ENCODE assay signal across 17 cellular contexts in genomic region chr1:175016073-175016722, GRCh38. TPM values are rescaled to one million over a fixed set of nuclear protein-coding genes. Genes with fewer than 3 reads are reported as not detected.
DNase-seq lines count a peak whose midpoint lies in the region; ATAC-seq, FAIRE-seq and TF ChIP-seq lines count a peak whose summit lies in the region.
"Had no signal": no experiment of that assay in that cellular context is flagged by ENCODE, and none has a peak within 500 bp of the region (broad histone marks: within the 10 kb centered on the region; RNA-seq: fewer than 3 reads in every experiment).

No MANE protein-coding gene starts in this region.

- in situ Hi-C loops in K562 (cut with MboI) = no loop called here

- H3K9ac ChIP-seq in K562 (ENCODE audit: insufficient read depth in 1 of 2, low read depth in 2 of 2, low read length in 2 of 2) = no peak overlapping the region

- TF ChIP-seq POLR2A in K562 (conservative IDR thresholded peaks at IDR 0.05) = no peak

- H3K27ac Mint-ChIP-seq in Caco-2 (ENCODE audit: unreplicated experiment) = no peak overlapping the region

- CTCF ChIA-PET in HEK293T (lab: Yijun Ruan, JAX) (interaction anchor here (0.8 kb wide), 1 partner anchor 13 kb away, joined by 3 read pairs; no protein-coding TSS in a partner anchor), K562 (lab: Yijun Ruan, JAX; ENCODE audit: low intra/inter-chr PET ratio) (no interaction called here), Caco-2 (lab: Charles Lee) (no interaction called here)

- peaks cover 66% of the 10 kb centered on the region for H3K36me3 Mint-ChIP-seq in Caco-2 (ENCODE audit: insufficient read depth, unreplicated experiment)

- DNase-seq in NCI-H2196 treated with DMSO at 0.1 percent for 48 hours (lab: John Stamatoyannopoulos, UW; ENCODE audit: unreplicated experiment) = peak; percentile 4
- no peak for DNase-seq in NCI-H2196 (lab: John Stamatoyannopoulos, UW; ENCODE audit: unreplicated experiment)
- no peak for DNase-seq in HEK293T (ENCODE audit: extremely low spot score)
- no peak for DNase-seq in K562 (ENCODE audit: extremely low read depth in 1 of 4, low spot score in 3 of 4)
- DNase-seq in osteoblast (ENCODE audit: insufficient read length, low spot score, missing footprints) = peak; percentile 36
- DNase-seq in Caco-2 = no peak
- DNase-seq: central memory CD4-positive, alpha-beta T cell; DMS153; NCI-H1694; occipital lobe; SJCRH30; tibial artery had no signal

- POLR2A ChIA-PET in HEK293T (lab: Yijun Ruan, JAX) (no interaction called here), K562 (lab: Yijun Ruan, JAX) (interaction anchor here (1.1 to 5.1 kb wide), 3 partner anchors 12 to 16 kb away, joined by 4 to 33 read pairs (median 24); partner anchors contain the start of gene CACYBP), Caco-2 (lab: Charles Lee) (no interaction called here)

- H3K79me2 ChIP-seq in K562 (ENCODE audit: control insufficient read depth, insufficient read depth, low read length) (peaks cover 25% of the 10 kb centered on the region), osteoblast (ENCODE audit: insufficient read depth, low read length) (peaks cover 17% of the 10 kb centered on the region)

- H3K4me2 ChIP-seq in K562 (ENCODE audit: insufficient read depth, low read length) (no peak overlapping the region), osteoblast (ENCODE audit: insufficient read depth, low read length) (no peak overlapping the region)

- intact Hi-C loops in K562 (cut with micrococcal nuclease) (no loop called here), Caco-2 (cut with micrococcal nuclease; ENCODE audit: unreplicated experiment) (no loop called here)

- no peak for TF ChIP-seq EP300 in K562 (IDR thresholded peaks at IDR 0.05; ENCODE audit: low read length)

- no peak for TF ChIP-seq RAD21 in K562 (CRISPR knock-in tag; conservative IDR thresholded peaks at IDR 0.05 in 1 of 2, IDR thresholded peaks at IDR 0.05 in 1 of 2)

- H3K27me3 ChIP-seq in K562 (ENCODE audit: control insufficient read depth in 2 of 2, insufficient read depth in 2 of 2, low read length in 2 of 2) (no peaks in the 10 kb centered on the region), osteoblast (ENCODE audit: insufficient read depth, low read length) (no peaks in the 10 kb centered on the region), Caco-2 (replicated peaks; ENCODE audit: control insufficient read depth, insufficient read depth, low read length) (no peaks in the 10 kb centered on the region)
- H3K27me3 ChIP-seq: SJCRH30, tibial artery had no signal

- H3K36me3 ChIP-seq in K562 (ENCODE audit: control insufficient read depth, insufficient read depth, low read length) = peaks cover 92% of the 10 kb centered on the region
- H3K36me3 ChIP-seq in osteoblast (ENCODE audit: insufficient read depth, low read length) = peaks cover 48% of the 10 kb centered on the region
- H3K36me3 ChIP-seq in Caco-2 (ENCODE audit: control insufficient read depth, insufficient read depth, low read length) = peaks cover 4% of the 10 kb centered on the region

- no peak overlapping the region for H3K4me3 Mint-ChIP-seq in Caco-2 (ENCODE audit: unreplicated experiment)

- FAIRE-seq in K562 (lab: Jason Lieb, UNC) = no peak
- FAIRE-seq: A204.1 had no signal

- ATAC-seq in K562 = no peak
- ATAC-seq in HG02571 (IDR thresholded peaks at IDR 0.05; ENCODE audit: unreplicated experiment) = no peak
- no peak for ATAC-seq in HG03342 (IDR thresholded peaks at IDR 0.05; ENCODE audit: unreplicated experiment)

- no peaks in the 10 kb centered on the region for H3K9me3 Mint-ChIP-seq in Caco-2 (ENCODE audit: unreplicated experiment)

- H2AFZ ChIP-seq in K562 (ENCODE audit: low read depth, low read length) (no peak overlapping the region), osteoblast (ENCODE audit: low read length) (no peak overlapping the region)

- H3K4me1 ChIP-seq in K562 (replicated peaks in 1 of 2; ENCODE audit: control insufficient read depth in 2 of 2, insufficient read depth in 2 of 2, low read length in 2 of 2) = peaks cover 7 to 11% of the 10 kb centered on the region in 2 experiments; a peak in 3 of 5 replicates
- peaks cover 26% of the 10 kb centered on the region for H3K4me1 ChIP-seq in osteoblast (ENCODE audit: insufficient read depth, low read length)
- H3K4me1 ChIP-seq in Caco-2 = peaks cover 5% of the 10 kb centered on the region; the same call in 1 of the 2 replicates
- H3K4me1 ChIP-seq: SJCRH30, tibial artery had no signal

- H4K20me1 ChIP-seq in K562 (replicated peaks; ENCODE audit: control insufficient read depth, insufficient read depth, low read length) (no peaks in the 10 kb centered on the region), osteoblast (ENCODE audit: insufficient read depth, low read length) (no peaks in the 10 kb centered on the region)

- no peaks in the 10 kb centered on the region for H3K27me3 Mint-ChIP-seq in Caco-2 (ENCODE audit: insufficient read depth, unreplicated experiment)

- H3K4me1 Mint-ChIP-seq in Caco-2 (ENCODE audit: low read depth, unreplicated experiment) = peaks cover 12% of the 10 kb centered on the region

- TF ChIP-seq CTCF in K562 (IDR thresholded peaks at IDR 0.05 in 2 of 3, conservative IDR thresholded peaks at IDR 0.05 in 1 of 3; ENCODE audit: insufficient read depth in 2 of 3, low read depth in 1 of 3, low read length in 3 of 3) (no peak), osteoblast (IDR thresholded peaks at IDR 0.05; ENCODE audit: extremely low read depth, low read depth, low read length) (no peak), Caco-2 (IDR thresholded peaks at IDR 0.05; ENCODE audit: insufficient read depth in 1 of 2, low read depth in 1 of 2, low read length in 1 of 2, severe bottlenecking in 1 of 2, unreplicated experiment in 1 of 2) (no peak)

- H3K9me1 ChIP-seq in K562 (ENCODE audit: control insufficient read depth, insufficient read depth, low read length) = no peaks in the 10 kb centered on the region

- H3K27ac ChIP-seq in K562 (ENCODE audit: extremely low read depth, low read depth, low read length) (no peak overlapping the region), osteoblast (ENCODE audit: low read depth, low read length) (peak overlapping the region; percentile 77)
- H3K27ac ChIP-seq: SJCRH30, tibial artery had no signal

- BruUV-seq in K562 (replicated peaks; lab: Mats Ljungman, UMichigan) (no TSS peak), Caco-2 (replicated peaks; lab: Mats Ljungman, UMichigan) (no TSS peak)

- WGBS in K562 (ENCODE audit: insufficient coverage, low coverage, missing lambda C conversion rate) = 93% methylated on average over 3 of the region's 3 CpGs

- H3K4me3 ChIP-seq in K562 = no peak overlapping the region
- H3K4me3 ChIP-seq in osteoblast (ENCODE audit: insufficient read depth, low read length) = no peak overlapping the region
- no peak overlapping the region for H3K4me3 ChIP-seq in Caco-2 (ENCODE audit: low read depth, low read length)
- H3K4me3 ChIP-seq: lung, SJCRH30, tibial artery had no signal

- H3K9me3 ChIP-seq in K562 (replicated peaks; ENCODE audit: control insufficient read depth, insufficient read depth, low read depth, low read length) (no peaks in the 10 kb centered on the region), osteoblast (ENCODE audit: low read depth, low read length) (no peaks in the 10 kb centered on the region), Caco-2 (no peaks in the 10 kb centered on the region)
- H3K9me3 ChIP-seq: SJCRH30, tibial artery had no signal

RNA-seq across cellular contexts. Expression of gene MRPS14, which starts 7.0 kb away (rescaled TPM):
- total RNA-seq in K562 (2011; cell fraction: chromatin; rRNA removed; ENCODE audit: low replicate concordance) = 21.1 and 37.3 TPM in 2 replicates
- 16.8 and 19.3 TPM in 2 replicates for total RNA-seq in K562 (2011; cell fraction: nucleolus; rRNA removed)
- 28.0 and 54.0 TPM in 2 replicates for total RNA-seq in K562 (2011; cell fraction: nucleoplasm; rRNA removed)
- total RNA-seq in K562 (2014; rRNA removed) (36.2 and 54.9 TPM in 2 replicates), K562 (2014; rRNA removed; fragmentation: Illumina TruSeq; extraction: Trizol) (52.1 and 54.4 TPM in 2 replicates), K562 (2015; rRNA removed; fragmentation: Illumina TruSeq; extraction: Trizol) (32.5 and 38.1 TPM in 2 replicates), K562 (2021) (50.2 and 51.9 TPM in 2 replicates), osteoblast (17.1 and 17.7 TPM in 2 replicates), Caco-2 (2022) (35.3 and 38.1 TPM in 2 replicates)
- polyA plus RNA-seq in K562 (2011; rRNA removed) (64.1 and 78.2 TPM in 2 replicates), K562 (2014; fragmentation: Illumina TruSeq; extraction: Trizol) (41.6 and 52.1 TPM in 2 replicates), K562 (2014; fragmentation: Nextera tagmentation; extraction: Ambion mirVana) (100 to 1,000 TPM; 215 to 231 TPM), K562 (2014; rRNA removed) (55.3 and 74.1 TPM in 2 replicates)
- 29.7 and 49.3 TPM in 2 replicates for polyA plus RNA-seq in K562 (2011; cell fraction: cytosol; rRNA removed)
- polyA plus RNA-seq in K562 (2011; cell fraction: nucleus; rRNA removed) = 45.1 and 60.4 TPM in 2 replicates
- polyA plus RNA-seq in K562 (2012) = 34.4 and 50.9 TPM in 2 replicates
- 36.3 and 40.6 TPM in 2 replicates for polyA minus RNA-seq in K562 (2011; rRNA and poly(A)+ RNA removed)
- polyA minus RNA-seq in K562 (2011; cell fraction: cytosol; rRNA and poly(A)+ RNA removed) = 11.5 and 13.2 TPM in 2 replicates
- polyA minus RNA-seq in K562 (2011; cell fraction: nucleus; rRNA and poly(A)+ RNA removed) = 16.8 and 28.3 TPM in 2 replicates

RNA-seq across cellular contexts. Expression of gene CACYBP, which starts 16.5 kb away (rescaled TPM):
- 23.3 and 112 TPM in 2 replicates for total RNA-seq in K562 (2011; cell fraction: chromatin; rRNA removed; ENCODE audit: low replicate concordance)
- 24.3 and 27.0 TPM in 2 replicates for total RNA-seq in K562 (2011; cell fraction: nucleolus; rRNA removed)
- 34.6 and 38.8 TPM in 2 replicates for total RNA-seq in K562 (2011; cell fraction: nucleoplasm; rRNA removed)
- total RNA-seq in K562 (2014; rRNA removed) (696 and 1,428 TPM in 2 replicates), K562 (2014; rRNA removed; fragmentation: Illumina TruSeq; extraction: Trizol) (461 and 476 TPM in 2 replicates), K562 (2015; rRNA removed; fragmentation: Illumina TruSeq; extraction: Trizol) (488 and 504 TPM in 2 replicates), K562 (2021) (337 and 346 TPM in 2 replicates), osteoblast (71.7 and 150 TPM in 2 replicates), Caco-2 (2022) (183 and 207 TPM in 2 replicates)
- polyA plus RNA-seq in K562 (2011; rRNA removed) (96.9 and 147 TPM in 2 replicates), K562 (2014; fragmentation: Illumina TruSeq; extraction: Trizol) (455 and 517 TPM in 2 replicates), K562 (2014; fragmentation: Nextera tagmentation; extraction: Ambion mirVana) (100 to 1,000 TPM; 468 to 510 TPM), K562 (2014; rRNA removed) (1,244 and 1,576 TPM in 2 replicates)
- 33.9 and 55.7 TPM in 2 replicates for polyA plus RNA-seq in K562 (2011; cell fraction: cytosol; rRNA removed)
- polyA plus RNA-seq in K562 (2011; cell fraction: nucleus; rRNA removed) = 25.6 and 30.5 TPM in 2 replicates
- 217 and 328 TPM in 2 replicates for polyA plus RNA-seq in K562 (2012)
- polyA minus RNA-seq in K562 (2011; rRNA and poly(A)+ RNA removed) = 106 and 118 TPM in 2 replicates
- polyA minus RNA-seq in K562 (2011; cell fraction: cytosol; rRNA and poly(A)+ RNA removed) = 54.5 and 56.8 TPM in 2 replicates
- 30.0 and 70.6 TPM in 2 replicates for polyA minus RNA-seq in K562 (2011; cell fraction: nucleus; rRNA and poly(A)+ RNA removed)

RNA-seq across cellular contexts. Expression of gene TNN, which starts 51.4 kb away (rescaled TPM):
- total RNA-seq in K562 (2011; cell fraction: chromatin; rRNA removed; ENCODE audit: low replicate concordance) = 0.05 TPM in 1 of 2 replicates, not detected in the other
- not detected in 2 replicates for total RNA-seq in K562 (2011; cell fraction: nucleolus; rRNA removed)
- not detected in 2 replicates for total RNA-seq in K562 (2011; cell fraction: nucleoplasm; rRNA removed)
- 0.08 TPM in 1 of 2 replicates, not detected in the other for total RNA-seq in K562 (2014; rRNA removed)
- 0.03 TPM in 1 of 2 replicates, not detected in the other for total RNA-seq in K562 (2014; rRNA removed; fragmentation: Illumina TruSeq; extraction: Trizol)
- 0.07 TPM in 1 of 2 replicates, not detected in the other for total RNA-seq in K562 (2015; rRNA removed; fragmentation: Illumina TruSeq; extraction: Trizol)
- 0.09 TPM in 1 of 2 replicates, not detected in the other for total RNA-seq in K562 (2021)
- polyA plus RNA-seq in K562 (2011; rRNA removed) = 0.04 TPM in 1 of 2 replicates, not detected in the other
- polyA plus RNA-seq in K562 (2011; cell fraction: cytosol; rRNA removed) = 0.01 and 0.06 TPM in 2 replicates
- 0.03 and 0.04 TPM in 2 replicates for polyA plus RNA-seq in K562 (2011; cell fraction: nucleus; rRNA removed)
- 0.04 and 0.15 TPM in 2 replicates for polyA plus RNA-seq in K562 (2012)
- polyA plus RNA-seq in K562 (2014; fragmentation: Illumina TruSeq; extraction: Trizol) = 0.03 and 0.07 TPM in 2 replicates
- under 1 TPM in 1 of 2 experiments, not detected in 1; 0.01 TPM for polyA plus RNA-seq in K562 (2014; fragmentation: Nextera tagmentation; extraction: Ambion mirVana)
- 0.12 TPM in 1 of 2 replicates, not detected in the other for polyA plus RNA-seq in K562 (2014; rRNA removed)
- 0.03 TPM in 1 of 2 replicates, not detected in the other for polyA minus RNA-seq in K562 (2011; rRNA and poly(A)+ RNA removed)
- not detected in 2 replicates for polyA minus RNA-seq in K562 (2011; cell fraction: cytosol; rRNA and poly(A)+ RNA removed)
- not detected in 2 replicates for polyA minus RNA-seq in K562 (2011; cell fraction: nucleus; rRNA and poly(A)+ RNA removed)
- total RNA-seq in osteoblast = under 0.01 TPM in 1 of 2 replicates, not detected in the other
- 0.12 TPM in 1 of 2 replicates, not detected in the other for total RNA-seq in Caco-2 (2022)
- total RNA-seq: epithelial cell of proximal tubule, SJCRH30 had no signal

Comparison
In these comparisons a context has a peak if more than half of its experiments do, and no peak if none do; other contexts are left out.
1. DNase-seq: peak in NCI-H2196 treated with DMSO at 0.1 percent for 48 hours (single experiment) and osteoblast (single experiment); none in NCI-H2196 (single experiment), HEK293T (single experiment), K562 (0 of 4) and Caco-2 (0 of 2).